In the genomic region with DNA sequence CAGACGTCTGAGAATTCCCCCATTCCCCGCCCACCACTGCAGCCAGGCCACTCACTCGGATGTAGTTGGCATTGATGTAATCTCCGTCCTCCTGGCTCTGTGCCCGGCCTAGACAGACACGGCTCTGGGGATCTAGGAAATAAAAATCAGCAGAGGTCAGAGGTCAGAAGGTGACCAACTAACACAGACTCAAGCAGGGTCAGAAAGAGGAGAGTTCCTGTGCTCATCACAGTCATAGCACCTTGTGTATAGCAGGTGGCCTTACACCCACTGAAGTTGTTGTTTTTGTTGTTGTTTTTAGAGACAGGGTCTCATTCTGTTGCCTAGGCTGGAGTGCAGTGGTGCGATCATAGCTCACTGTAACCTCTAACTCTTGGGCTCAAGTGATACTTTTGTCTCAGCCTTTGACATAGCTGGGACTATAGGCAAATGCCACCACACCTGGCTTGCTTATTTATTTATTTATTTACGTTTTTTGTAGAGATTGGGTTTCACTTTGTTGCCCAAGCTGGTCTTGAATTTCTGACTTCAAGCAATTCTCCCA, we compare ENCODE assay signal across 1 cellular context.
TF ChIP-seq lines count a peak whose summit lies in the region.

No MANE protein-coding gene starts in this region.

TF ChIP-seq in GM23338, 12 proteins besides CTCF, POLR2A, EP300 and RAD21 (continued from another document):
- TF ChIP-seq, protein P1, sequence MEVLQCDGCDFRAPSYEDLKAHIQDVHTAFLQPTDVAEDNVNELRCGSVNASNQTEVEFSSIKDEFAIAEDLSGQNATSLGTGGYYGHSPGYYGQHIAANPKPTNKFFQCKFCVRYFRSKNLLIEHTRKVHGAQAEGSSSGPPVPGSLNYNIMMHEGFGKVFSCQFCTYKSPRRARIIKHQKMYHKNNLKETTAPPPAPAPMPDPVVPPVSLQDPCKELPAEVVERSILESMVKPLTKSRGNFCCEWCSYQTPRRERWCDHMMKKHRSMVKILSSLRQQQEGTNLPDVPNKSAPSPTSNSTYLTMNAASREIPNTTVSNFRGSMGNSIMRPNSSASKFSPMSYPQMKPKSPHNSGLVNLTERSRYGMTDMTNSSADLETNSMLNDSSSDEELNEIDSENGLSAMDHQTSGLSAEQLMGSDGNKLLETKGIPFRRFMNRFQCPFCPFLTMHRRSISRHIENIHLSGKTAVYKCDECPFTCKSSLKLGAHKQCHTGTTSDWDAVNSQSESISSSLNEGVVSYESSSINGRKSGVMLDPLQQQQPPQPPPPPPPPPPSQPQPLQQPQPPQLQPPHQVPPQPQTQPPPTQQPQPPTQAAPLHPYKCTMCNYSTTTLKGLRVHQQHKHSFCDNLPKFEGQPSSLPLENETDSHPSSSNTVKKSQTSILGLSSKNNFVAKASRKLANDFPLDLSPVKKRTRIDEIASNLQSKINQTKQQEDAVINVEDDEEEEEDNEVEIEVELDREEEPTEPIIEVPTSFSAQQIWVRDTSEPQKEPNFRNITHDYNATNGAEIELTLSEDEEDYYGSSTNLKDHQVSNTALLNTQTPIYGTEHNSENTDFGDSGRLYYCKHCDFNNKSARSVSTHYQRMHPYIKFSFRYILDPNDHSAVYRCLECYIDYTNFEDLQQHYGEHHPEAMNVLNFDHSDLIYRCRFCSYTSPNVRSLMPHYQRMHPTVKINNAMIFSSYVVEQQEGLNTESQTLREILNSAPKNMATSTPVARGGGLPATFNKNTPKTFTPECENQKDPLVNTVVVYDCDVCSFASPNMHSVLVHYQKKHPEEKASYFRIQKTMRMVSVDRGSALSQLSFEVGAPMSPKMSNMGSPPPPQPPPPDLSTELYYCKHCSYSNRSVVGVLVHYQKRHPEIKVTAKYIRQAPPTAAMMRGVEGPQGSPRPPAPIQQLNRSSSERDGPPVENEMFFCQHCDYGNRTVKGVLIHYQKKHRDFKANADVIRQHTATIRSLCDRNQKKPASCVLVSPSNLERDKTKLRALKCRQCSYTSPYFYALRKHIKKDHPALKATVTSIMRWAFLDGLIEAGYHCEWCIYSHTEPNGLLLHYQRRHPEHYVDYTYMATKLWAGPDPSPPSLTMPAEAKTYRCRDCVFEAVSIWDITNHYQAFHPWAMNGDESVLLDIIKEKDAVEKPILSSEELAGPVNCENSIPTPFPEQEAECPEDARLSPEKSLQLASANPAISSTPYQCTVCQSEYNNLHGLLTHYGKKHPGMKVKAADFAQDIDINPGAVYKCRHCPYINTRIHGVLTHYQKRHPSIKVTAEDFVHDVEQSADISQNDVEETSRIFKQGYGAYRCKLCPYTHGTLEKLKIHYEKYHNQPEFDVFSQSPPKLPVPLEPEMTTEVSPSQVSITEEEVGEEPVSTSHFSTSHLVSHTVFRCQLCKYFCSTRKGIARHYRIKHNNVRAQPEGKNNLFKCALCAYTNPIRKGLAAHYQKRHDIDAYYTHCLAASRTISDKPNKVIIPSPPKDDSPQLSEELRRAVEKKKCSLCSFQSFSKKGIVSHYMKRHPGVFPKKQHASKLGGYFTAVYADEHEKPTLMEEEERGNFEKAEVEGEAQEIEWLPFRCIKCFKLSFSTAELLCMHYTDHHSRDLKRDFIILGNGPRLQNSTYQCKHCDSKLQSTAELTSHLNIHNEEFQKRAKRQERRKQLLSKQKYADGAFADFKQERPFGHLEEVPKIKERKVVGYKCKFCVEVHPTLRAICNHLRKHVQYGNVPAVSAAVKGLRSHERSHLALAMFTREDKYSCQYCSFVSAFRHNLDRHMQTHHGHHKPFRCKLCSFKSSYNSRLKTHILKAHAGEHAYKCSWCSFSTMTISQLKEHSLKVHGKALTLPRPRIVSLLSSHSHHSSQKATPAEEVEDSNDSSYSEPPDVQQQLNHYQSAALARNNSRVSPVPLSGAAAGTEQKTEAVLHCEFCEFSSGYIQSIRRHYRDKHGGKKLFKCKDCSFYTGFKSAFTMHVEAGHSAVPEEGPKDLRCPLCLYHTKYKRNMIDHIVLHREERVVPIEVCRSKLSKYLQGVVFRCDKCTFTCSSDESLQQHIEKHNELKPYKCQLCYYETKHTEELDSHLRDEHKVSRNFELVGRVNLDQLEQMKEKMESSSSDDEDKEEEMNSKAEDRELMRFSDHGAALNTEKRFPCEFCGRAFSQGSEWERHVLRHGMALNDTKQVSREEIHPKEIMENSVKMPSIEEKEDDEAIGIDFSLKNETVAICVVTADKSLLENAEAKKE (CRISPR knock-in tag; IDR thresholded peaks at IDR 0.05) = no peak
- TF ChIP-seq, protein P2, sequence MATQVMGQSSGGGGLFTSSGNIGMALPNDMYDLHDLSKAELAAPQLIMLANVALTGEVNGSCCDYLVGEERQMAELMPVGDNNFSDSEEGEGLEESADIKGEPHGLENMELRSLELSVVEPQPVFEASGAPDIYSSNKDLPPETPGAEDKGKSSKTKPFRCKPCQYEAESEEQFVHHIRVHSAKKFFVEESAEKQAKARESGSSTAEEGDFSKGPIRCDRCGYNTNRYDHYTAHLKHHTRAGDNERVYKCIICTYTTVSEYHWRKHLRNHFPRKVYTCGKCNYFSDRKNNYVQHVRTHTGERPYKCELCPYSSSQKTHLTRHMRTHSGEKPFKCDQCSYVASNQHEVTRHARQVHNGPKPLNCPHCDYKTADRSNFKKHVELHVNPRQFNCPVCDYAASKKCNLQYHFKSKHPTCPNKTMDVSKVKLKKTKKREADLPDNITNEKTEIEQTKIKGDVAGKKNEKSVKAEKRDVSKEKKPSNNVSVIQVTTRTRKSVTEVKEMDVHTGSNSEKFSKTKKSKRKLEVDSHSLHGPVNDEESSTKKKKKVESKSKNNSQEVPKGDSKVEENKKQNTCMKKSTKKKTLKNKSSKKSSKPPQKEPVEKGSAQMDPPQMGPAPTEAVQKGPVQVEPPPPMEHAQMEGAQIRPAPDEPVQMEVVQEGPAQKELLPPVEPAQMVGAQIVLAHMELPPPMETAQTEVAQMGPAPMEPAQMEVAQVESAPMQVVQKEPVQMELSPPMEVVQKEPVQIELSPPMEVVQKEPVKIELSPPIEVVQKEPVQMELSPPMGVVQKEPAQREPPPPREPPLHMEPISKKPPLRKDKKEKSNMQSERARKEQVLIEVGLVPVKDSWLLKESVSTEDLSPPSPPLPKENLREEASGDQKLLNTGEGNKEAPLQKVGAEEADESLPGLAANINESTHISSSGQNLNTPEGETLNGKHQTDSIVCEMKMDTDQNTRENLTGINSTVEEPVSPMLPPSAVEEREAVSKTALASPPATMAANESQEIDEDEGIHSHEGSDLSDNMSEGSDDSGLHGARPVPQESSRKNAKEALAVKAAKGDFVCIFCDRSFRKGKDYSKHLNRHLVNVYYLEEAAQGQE (IDR thresholded peaks at IDR 0.05; ENCODE audit: unreplicated experiment) = no peak
- TF ChIP-seq JUNB (IDR thresholded peaks at IDR 0.05; ENCODE audit: unreplicated experiment) (no peak), EZH2 (IDR thresholded peaks at IDR 0.05; ENCODE audit: low read depth, unreplicated experiment) (no peak), POLR2AphosphoS5 (IDR thresholded peaks at IDR 0.05; ENCODE audit: low read depth) (no peak), CREB1 (CRISPR knock-in tag; IDR thresholded peaks at IDR 0.05; ENCODE audit: low read depth) (no peak), EZH2phosphoT487 (IDR thresholded peaks at IDR 0.05; ENCODE audit: unreplicated experiment) (no peak), STAT1 (IDR thresholded peaks at IDR 0.05; ENCODE audit: unreplicated experiment) (no peak)
